In genomic region chr4:4765811-4766210, GRCh38 we compare ENCODE assay signal across 18 cellular contexts.
DNase-seq lines count a peak whose midpoint lies in the region; ATAC-seq and TF ChIP-seq lines count a peak whose summit lies in the region.
"Had no signal": no experiment of that assay in that cellular context is flagged by ENCODE, and none has a peak within 500 bp of the region (broad histone marks: within the 10 kb centered on the region; RNA-seq: fewer than 3 reads in every experiment).

No MANE protein-coding gene starts in this region.

- dilution Hi-C loops in IMR-90 (cut with HindIII; ENCODE audit: low sequenced_read_pairs, unreplicated experiment) = no loop called here

- no peak overlapping the region for H2BK120ac ChIP-seq in IMR-90 (ENCODE audit: low read depth, low read length)

- WGBS in IMR-90 (ENCODE audit: extremely low coverage in 2 of 2, insufficient read length in 1 of 2), 2 experiments = 57% methylated on average over 4 of the region's 9 CpGs; no CpG with 5 or more reads in 1 of the 2 experiments
- 86 to 88% methylated on average over 8 to 9 of the region's 9 CpGs for WGBS in endodermal cell (ENCODE audit: insufficient coverage in 1 of 2, insufficient read length in 1 of 2), 2 experiments

- H2AK9ac ChIP-seq in IMR-90 (replicated peaks; ENCODE audit: low read depth, low read length, poor library complexity) = no peak overlapping the region

- H3K9me3 ChIP-seq in BLaER1 = peaks cover 21% of the 10 kb centered on the region
- no peaks in the 10 kb centered on the region for H3K9me3 ChIP-seq in IMR-90 (ENCODE audit: control insufficient read depth, insufficient read depth, low read length)
- no peaks in the 10 kb centered on the region for H3K9me3 ChIP-seq in endodermal cell (ENCODE audit: control insufficient read depth, low read length)
- H3K9me3 ChIP-seq: A549, Caco-2, HAP-1 had no signal

- H3K23ac ChIP-seq in IMR-90 (ENCODE audit: low read depth, low read length) = no peak overlapping the region

- H4K91ac ChIP-seq in IMR-90 (ENCODE audit: insufficient read depth, low read depth, low read length) = no peak overlapping the region

- no peaks in the 10 kb centered on the region for H3K36me3 ChIP-seq in BLaER1
- no peaks in the 10 kb centered on the region for H3K36me3 ChIP-seq in IMR-90 (ENCODE audit: control insufficient read depth, insufficient read depth, low read length)
- H3K36me3 ChIP-seq in endodermal cell (ENCODE audit: control insufficient read depth, insufficient read depth, low read length) = no peaks in the 10 kb centered on the region
- H3K36me3 ChIP-seq: HAP-1 had no signal

- no peak overlapping the region for H3K4me3 ChIP-seq in BLaER1
- H3K4me3 ChIP-seq in IMR-90 (ENCODE audit: insufficient read depth, low read depth, low read length) = no peak overlapping the region
- H3K4me3 ChIP-seq in endodermal cell (ENCODE audit: low read length) = no peak overlapping the region
- H3K4me3 ChIP-seq: A549, HAP-1 had no signal

- H2AFZ ChIP-seq in IMR-90 (replicated peaks; ENCODE audit: low read length, poor library complexity) = peak overlapping the region; percentile 21

- H3K14ac ChIP-seq in IMR-90 (replicated peaks; ENCODE audit: low read depth, low read length) = no peak overlapping the region

- H3K4me3 Mint-ChIP-seq in endodermal cell (no peak overlapping the region), nephron (no peak overlapping the region)
- no peak overlapping the region for H3K4me3 Mint-ChIP-seq in activated CD4-positive, alpha-beta memory T cell treated with anti-CD3 and anti-CD28 coated beads, Interleukin-2, amount 10 ng/mL, durations not matched to agents 7 days and 5 days
- H3K4me3 Mint-ChIP-seq: B cell; CD4-positive, alpha-beta T cell had no signal

- ATAC-seq in IMR-90 (ENCODE audit: low read depth) = no peak
- ATAC-seq: A549, HepG2 had no signal

- H2BK20ac ChIP-seq in IMR-90 (ENCODE audit: low read depth, low read length) = no peak overlapping the region

- no peak overlapping the region for H3K18ac ChIP-seq in IMR-90 (ENCODE audit: low read depth, low read length)

- TF ChIP-seq POLR2A in IMR-90 (IDR thresholded peaks at IDR 0.05; ENCODE audit: low read depth, low read length) = no peak

- CTCF ChIA-PET in IMR-90 (lab: Yijun Ruan, JAX) = interaction anchor here (1.2 kb wide), 1 partner anchor 9 kb away, joined by 3 read pairs; no protein-coding TSS in a partner anchor
- CTCF ChIA-PET in activated CD4-positive, alpha-beta memory T cell treated with anti-CD3 and anti-CD28 coated beads, Interleukin-2, amount 10 ng/mL, durations not matched to agents 7 days and 5 days (lab: Charles Lee) = no interaction called here

- no peaks in the 10 kb centered on the region for H3K79me1 ChIP-seq in IMR-90 (ENCODE audit: low read depth in 1 of 2, low read length in 2 of 2)

- no peak overlapping the region for H3K27ac ChIP-seq in BLaER1
- H3K27ac ChIP-seq in IMR-90 (ENCODE audit: insufficient read depth, low read length) = no peak overlapping the region
- peak overlapping the region; percentile 9 for H3K27ac ChIP-seq in endodermal cell (ENCODE audit: low read depth, low read length)
- H3K27ac ChIP-seq: 22Rv1, A549, C4-2B, HL-60 had no signal

- H3K27me3 ChIP-seq in BLaER1 (no peaks in the 10 kb centered on the region), IMR-90 (ENCODE audit: control insufficient read depth, insufficient read depth, low read length) (peaks cover 3% of the 10 kb centered on the region; the same call in 1 of the 2 replicates), endodermal cell (ENCODE audit: control insufficient read depth, insufficient read depth, low read length, poor library complexity, severe bottlenecking) (peaks cover 3% of the 10 kb centered on the region)

- in situ Hi-C loops in IMR-90 (cut with MboI; ENCODE audit: low sequenced_read_pairs) = no loop called here

- H2BK15ac ChIP-seq in IMR-90 (ENCODE audit: low read depth, low read length) = no peak overlapping the region

- DNase-seq in IMR-90 (no peak), endodermal cell (peak; percentile 47), GF-D8 (lab: John Stamatoyannopoulos, UW) (no peak), T-helper 1 cell (no peak), AML-193 (lab: John Stamatoyannopoulos, UW) (no peak)
- no peak for DNase-seq in activated CD4-positive, alpha-beta memory T cell treated with anti-CD3 and anti-CD28 coated beads, Interleukin-2, amount 10 ng/mL, durations not matched to agents 7 days and 5 days
- DNase-seq: Caco-2; CD4-positive, alpha-beta T cell; GDM1 had no signal

- intact Hi-C loops in IMR-90 (cut with micrococcal nuclease) = no loop called here

- H3K4me2 ChIP-seq in BLaER1 = peak overlapping the region; percentile 61
- H3K4me2 ChIP-seq in IMR-90 (ENCODE audit: low read depth, low read length) = no peak overlapping the region
- H3K4me2 ChIP-seq: A549 had no signal

- H3K4me1 ChIP-seq in BLaER1 (peaks cover 46% of the 10 kb centered on the region), IMR-90 (ENCODE audit: control insufficient read depth, insufficient read depth, low read length) (no peaks in the 10 kb centered on the region), endodermal cell (ENCODE audit: control insufficient read depth, insufficient read depth, low read length) (peaks cover 6% of the 10 kb centered on the region)
- H3K4me1 ChIP-seq: A549, Caco-2, HAP-1 had no signal

- POLR2A ChIA-PET in IMR-90 (lab: Charles Lee; ENCODE audit: unreplicated experiment) = no interaction called here
- POLR2A ChIA-PET in activated CD4-positive, alpha-beta memory T cell treated with anti-CD3 and anti-CD28 coated beads, Interleukin-2, amount 10 ng/mL, durations not matched to agents 7 days and 5 days (lab: Charles Lee) = no interaction called here

- no peaks in the 10 kb centered on the region for H3K9me1 ChIP-seq in IMR-90 (ENCODE audit: insufficient read depth, low read length)

- H3K27me3 Mint-ChIP-seq in endodermal cell (ENCODE audit: insufficient read depth) (peaks cover 5% of the 10 kb centered on the region), nephron (ENCODE audit: low read depth) (peaks cover 5% of the 10 kb centered on the region)
- peaks cover 2% of the 10 kb centered on the region for H3K27me3 Mint-ChIP-seq in activated CD4-positive, alpha-beta memory T cell treated with anti-CD3 and anti-CD28 coated beads, Interleukin-2, amount 10 ng/mL, durations not matched to agents 7 days and 5 days

- H4K8ac ChIP-seq in IMR-90 (ENCODE audit: low read depth in 2 of 2, low read length in 2 of 2) = no peak overlapping the region

- BruUV-seq in IMR-90 (replicated peaks; lab: Mats Ljungman, UMichigan) = no TSS peak

- no peak overlapping the region for H2BK5ac ChIP-seq in IMR-90 (ENCODE audit: low read depth, low read length, poor library complexity, severe bottlenecking)

- no peak overlapping the region for H2AK5ac ChIP-seq in IMR-90 (ENCODE audit: low read depth, low read length)

- H3K36me3 Mint-ChIP-seq in endodermal cell (ENCODE audit: low read depth) = peaks cover 4% of the 10 kb centered on the region
- H3K36me3 Mint-ChIP-seq in nephron (ENCODE audit: low read depth) = peaks cover 6% of the 10 kb centered on the region
- peaks cover 3% of the 10 kb centered on the region for H3K36me3 Mint-ChIP-seq in activated CD4-positive, alpha-beta memory T cell treated with anti-CD3 and anti-CD28 coated beads, Interleukin-2, amount 10 ng/mL, durations not matched to agents 7 days and 5 days (ENCODE audit: low read depth)

- no peak overlapping the region for H3K4ac ChIP-seq in IMR-90 (ENCODE audit: low read depth, low read length)

- H3K56ac ChIP-seq in IMR-90 (ENCODE audit: extremely low read depth, insufficient read depth, low read length) = no peak overlapping the region

- TF ChIP-seq CTCF in IMR-90 (conservative IDR thresholded peaks at IDR 0.05; ENCODE audit: low read depth, low read length) = no peak
- no peak for TF ChIP-seq CTCF in endodermal cell (conservative IDR thresholded peaks at IDR 0.05)
- no peak for TF ChIP-seq CTCF in nephron (IDR thresholded peaks at IDR 0.05; ENCODE audit: unreplicated experiment in 3 of 3)

- no peak overlapping the region for H3K27ac Mint-ChIP-seq in endodermal cell
- H3K27ac Mint-ChIP-seq in nephron = peak overlapping the region in 2 of 3 experiments; percentile 52 to 55
- H3K27ac Mint-ChIP-seq in activated CD4-positive, alpha-beta memory T cell treated with anti-CD3 and anti-CD28 coated beads, Interleukin-2, amount 10 ng/mL, durations not matched to agents 7 days and 5 days = no peak overlapping the region
- H3K27ac Mint-ChIP-seq: B cell; CD4-positive, alpha-beta T cell had no signal

- peaks cover 48% of the 10 kb centered on the region for H3K4me1 Mint-ChIP-seq in endodermal cell
- peaks cover 47% of the 10 kb centered on the region for H3K4me1 Mint-ChIP-seq in nephron
- H3K4me1 Mint-ChIP-seq in activated CD4-positive, alpha-beta memory T cell treated with anti-CD3 and anti-CD28 coated beads, Interleukin-2, amount 10 ng/mL, durations not matched to agents 7 days and 5 days = peaks cover 20% of the 10 kb centered on the region

- H3K9me3 Mint-ChIP-seq in endodermal cell (peaks cover 4% of the 10 kb centered on the region), nephron (peaks cover 4% of the 10 kb centered on the region)
- peaks cover 4% of the 10 kb centered on the region for H3K9me3 Mint-ChIP-seq in activated CD4-positive, alpha-beta memory T cell treated with anti-CD3 and anti-CD28 coated beads, Interleukin-2, amount 10 ng/mL, durations not matched to agents 7 days and 5 days

- no peak overlapping the region for H4K5ac ChIP-seq in IMR-90 (ENCODE audit: low read depth, low read length)

- no peaks in the 10 kb centered on the region for H4K20me1 ChIP-seq in BLaER1
- no peaks in the 10 kb centered on the region for H4K20me1 ChIP-seq in IMR-90 (ENCODE audit: insufficient read depth, low read length)

- TF ChIP-seq RAD21 in IMR-90 (IDR thresholded peaks at IDR 0.05; ENCODE audit: low read length) = no peak

- H3K9ac ChIP-seq in BLaER1 = no peak overlapping the region
- no peak overlapping the region for H3K9ac ChIP-seq in IMR-90 (ENCODE audit: low read depth, low read length)
- no peak overlapping the region for H3K9ac ChIP-seq in endodermal cell (ENCODE audit: extremely low read depth, low read length, poor library complexity, severe bottlenecking)

TF ChIP-seq in IMR-90, 13 proteins besides CTCF, POLR2A, EP300 and RAD21:
- no peak for TF ChIP-seq ELK1 (IDR thresholded peaks at IDR 0.05; ENCODE audit: borderline replicate concordance, low read depth, low read length)
- no peak for TF ChIP-seq MAFK (IDR thresholded peaks at IDR 0.05; ENCODE audit: low read depth, low read length)

Comparison
In these comparisons a context has a peak if more than half of its experiments do, and no peak if none do; other contexts are left out.
1. H3K27ac Mint-ChIP-seq: peak in nephron (2 of 3); none in endodermal cell (single experiment) and activated CD4-positive, alpha-beta memory T cell treated with anti-CD3 and anti-CD28 coated beads, Interleukin-2, amount 10 ng/mL, durations not matched to agents 7 days and 5 days (single experiment).